Comparison of ENCODE assay signal across 18 cellular contexts in the genomic region with DNA sequence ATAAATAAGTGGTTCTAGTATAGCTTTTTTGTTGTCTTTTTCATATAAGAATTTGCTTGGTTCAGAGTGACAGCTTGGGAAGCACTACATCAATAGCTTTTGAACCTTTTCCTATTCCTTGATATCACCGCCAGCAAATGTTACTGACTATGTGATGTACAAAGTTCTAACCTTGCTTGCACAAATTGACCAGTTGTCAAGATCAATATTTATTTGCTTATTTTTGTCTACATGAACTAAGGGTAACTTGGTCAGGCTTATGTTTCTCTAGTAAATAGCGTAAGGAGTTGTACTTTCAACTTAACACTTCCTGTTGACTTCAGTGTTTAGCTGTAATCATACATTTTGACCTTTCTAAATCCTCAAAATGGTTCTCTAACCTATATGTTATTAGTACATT.
DNase-seq lines count a peak whose midpoint lies in the region; ATAC-seq and TF ChIP-seq lines count a peak whose summit lies in the region.
"Had no signal": no experiment of that assay in that cellular context is flagged by ENCODE, and none has a peak within 500 bp of the region (broad histone marks: within the 10 kb centered on the region; RNA-seq: fewer than 3 reads in every experiment).

No MANE protein-coding gene starts in this region.

- intact Hi-C loops in colonic mucosa (cut with DNase I): no loop called here
- intact Hi-C loops in lower leg skin (cut with DNase I; ENCODE audit: low total_unique reads): no loop called here

- H3K4me1 Mint-ChIP-seq in stimulated activated naive CD8-positive, alpha-beta T cell treated with anti-CD3 and anti-CD28 coated beads, Interleukin-15, Interleukin-2, amounts not matched to agents 100 ng/mL and 50 ng/mL, for 24 hours (ENCODE audit: low read depth): peaks cover 74% of the 10 kb centered on the region
- H3K4me1 Mint-ChIP-seq in activated CD8-positive, alpha-beta T cell treated with anti-CD3 and anti-CD28 coated beads, Interleukin-2, amount 10 ng/mL, durations not matched to agents 7 days and 5 days (ENCODE audit: low read depth): peaks cover 59% of the 10 kb centered on the region

- H3K4me1 ChIP-seq in muscle layer of colon (ENCODE audit: insufficient read depth, low read length) (peaks cover 50% of the 10 kb centered on the region), colonic mucosa (peaks cover 5% of the 10 kb centered on the region)
- H3K4me1 ChIP-seq: breast epithelium had no signal

- peak overlapping the region; percentile 91 for H3K27ac Mint-ChIP-seq in stimulated activated naive CD8-positive, alpha-beta T cell treated with anti-CD3 and anti-CD28 coated beads, Interleukin-15, Interleukin-2, amounts not matched to agents 100 ng/mL and 50 ng/mL, for 24 hours
- H3K27ac Mint-ChIP-seq in activated CD8-positive, alpha-beta T cell treated with anti-CD3 and anti-CD28 coated beads, Interleukin-2, amount 10 ng/mL, durations not matched to agents 7 days and 5 days: peak overlapping the region; percentile 83

- H3K4me3 ChIP-seq in muscle layer of colon (ENCODE audit: low read depth in 1 of 2, low read length in 2 of 2) (no peak overlapping the region), colonic mucosa (no peak overlapping the region), lower leg skin (ENCODE audit: low read depth, poor library complexity, severe bottlenecking) (no peak overlapping the region)
- H3K4me3 ChIP-seq: breast epithelium, gastrocnemius medialis, MG63 had no signal

- no peaks in the 10 kb centered on the region for H3K27me3 ChIP-seq in muscle layer of colon (ENCODE audit: control insufficient read depth in 1 of 2, insufficient read depth in 2 of 2, low read length in 2 of 2)
- no peaks in the 10 kb centered on the region for H3K27me3 ChIP-seq in colonic mucosa
- H3K27me3 ChIP-seq: breast epithelium, gastrocnemius medialis, MG63 had no signal

- no peaks in the 10 kb centered on the region for H3K27me3 Mint-ChIP-seq in stimulated activated naive CD8-positive, alpha-beta T cell treated with anti-CD3 and anti-CD28 coated beads, Interleukin-15, Interleukin-2, amounts not matched to agents 100 ng/mL and 50 ng/mL, for 24 hours
- H3K27me3 Mint-ChIP-seq in activated CD8-positive, alpha-beta T cell treated with anti-CD3 and anti-CD28 coated beads, Interleukin-2, amount 10 ng/mL, durations not matched to agents 7 days and 5 days (ENCODE audit: low read depth): no peaks in the 10 kb centered on the region

- H3K9ac ChIP-seq in muscle layer of colon (ENCODE audit: low read length): no peak overlapping the region
- no peak overlapping the region for H3K9ac ChIP-seq in colonic mucosa (ENCODE audit: low read depth in 2 of 2, low read length in 2 of 2)

- H3K4me3 Mint-ChIP-seq in stimulated activated naive CD8-positive, alpha-beta T cell treated with anti-CD3 and anti-CD28 coated beads, Interleukin-15, Interleukin-2, amounts not matched to agents 100 ng/mL and 50 ng/mL, for 24 hours: peak overlapping the region; percentile 51
- H3K4me3 Mint-ChIP-seq in activated CD8-positive, alpha-beta T cell treated with anti-CD3 and anti-CD28 coated beads, Interleukin-2, amount 10 ng/mL, durations not matched to agents 7 days and 5 days: no peak overlapping the region

- H3K9me3 Mint-ChIP-seq in stimulated activated naive CD8-positive, alpha-beta T cell treated with anti-CD3 and anti-CD28 coated beads, Interleukin-15, Interleukin-2, amounts not matched to agents 100 ng/mL and 50 ng/mL, for 24 hours: no peaks in the 10 kb centered on the region
- H3K9me3 Mint-ChIP-seq in activated CD8-positive, alpha-beta T cell treated with anti-CD3 and anti-CD28 coated beads, Interleukin-2, amount 10 ng/mL, durations not matched to agents 7 days and 5 days (ENCODE audit: insufficient read depth): no peaks in the 10 kb centered on the region

- TF ChIP-seq CTCF in colonic mucosa (IDR thresholded peaks at IDR 0.05) (no peak), lower leg skin (IDR thresholded peaks at IDR 0.05) (no peak)

- CTCF ChIA-PET in activated CD8-positive, alpha-beta T cell treated with anti-CD3 and anti-CD28 coated beads, Interleukin-2, amount 10 ng/mL, durations not matched to agents 7 days and 5 days (lab: Charles Lee): interaction anchor here (0.9 to 1.9 kb wide), 4 partner anchors 151 to 650 kb away, joined by 3 to 6 read pairs (median 5); partner anchors contain the start of gene KAT6B

- no peak for TF ChIP-seq POLR2A in lower leg skin (IDR thresholded peaks at IDR 0.05)

- POLR2A ChIA-PET in activated CD8-positive, alpha-beta T cell treated with anti-CD3 and anti-CD28 coated beads, Interleukin-2, amount 10 ng/mL, durations not matched to agents 7 days and 5 days (lab: Charles Lee): interaction anchor here (0.7 to 1.0 kb wide), 2 partner anchors 26 to 361 kb away, joined by 4 read pairs; no protein-coding TSS in a partner anchor

- DNase-seq in stimulated activated naive CD8-positive, alpha-beta T cell treated with anti-CD3 and anti-CD28 coated beads, Interleukin-15, Interleukin-2, amounts not matched to agents 100 U/mL and 50 U/mL, for 24 hours: no peak
- no peak for DNase-seq in activated CD8-positive, alpha-beta T cell treated with anti-CD3 and anti-CD28 coated beads, Interleukin-2, amount 10 ng/mL, durations not matched to agents 7 days and 5 days
- DNase-seq in colonic mucosa (no peak), SW 1271 (lab: John Stamatoyannopoulos, UW) (no peak), lower leg skin (ENCODE audit: low spot score in 2 of 2) (no peak)
- DNase-seq: gastrocnemius medialis; GDM1; HCEC 1CT; MG63; NK-92 treated with Interleukin-12 subunit alpha and Interleukin-12 subunit beta, amount 100 ng/mL, for 24 hours; SIG-M5; stimulated activated CD4-positive, alpha-beta T cell treated with anti-CD3 and anti-CD28 coated beads, Interleukin-4, amount 100 ng/mL, for 4 hours had no signal

- peaks cover 9% of the 10 kb centered on the region for H3K36me3 Mint-ChIP-seq in stimulated activated naive CD8-positive, alpha-beta T cell treated with anti-CD3 and anti-CD28 coated beads, Interleukin-15, Interleukin-2, amounts not matched to agents 100 ng/mL and 50 ng/mL, for 24 hours (ENCODE audit: low read depth)
- peaks cover 10% of the 10 kb centered on the region for H3K36me3 Mint-ChIP-seq in activated CD8-positive, alpha-beta T cell treated with anti-CD3 and anti-CD28 coated beads, Interleukin-2, amount 10 ng/mL, durations not matched to agents 7 days and 5 days (ENCODE audit: low read depth)

- no peaks in the 10 kb centered on the region for H3K9me3 ChIP-seq in muscle layer of colon (ENCODE audit: low read length)
- no peaks in the 10 kb centered on the region for H3K9me3 ChIP-seq in colonic mucosa
- H3K9me3 ChIP-seq: breast epithelium, gastrocnemius medialis, MG63 had no signal

- WGBS in lower leg skin, 2 donors: 89 to 92% methylated on average over 2 of the region's 2 CpGs

- H3K27ac ChIP-seq in muscle layer of colon (ENCODE audit: low read depth, low read length) (peak overlapping the region; percentile 46), colonic mucosa (no peak overlapping the region)
- H3K27ac ChIP-seq: breast epithelium, C4-2B had no signal

- no peaks in the 10 kb centered on the region for H3K36me3 ChIP-seq in muscle layer of colon (ENCODE audit: insufficient read depth, low read length)
- H3K36me3 ChIP-seq in colonic mucosa: no peaks in the 10 kb centered on the region
- H3K36me3 ChIP-seq: breast epithelium, gastrocnemius medialis, MG63 had no signal

- ATAC-seq in stimulated activated naive CD8-positive, alpha-beta T cell treated with anti-CD3 and anti-CD28 coated beads, Interleukin-15, Interleukin-2, amounts not matched to agents 100 U/mL and 50 U/mL, for 24 hours: no peak
- no peak for ATAC-seq in activated CD8-positive, alpha-beta T cell treated with anti-CD3 and anti-CD28 coated beads, Interleukin-2, amount 10 ng/mL, durations not matched to agents 7 days and 5 days
- ATAC-seq in GM21786 (IDR thresholded peaks at IDR 0.05; ENCODE audit: unreplicated experiment): no peak
- ATAC-seq: gastrocnemius medialis, sciatic nerve had no signal
